ENCODE assay signal across 19 cellular contexts in the genomic region with DNA sequence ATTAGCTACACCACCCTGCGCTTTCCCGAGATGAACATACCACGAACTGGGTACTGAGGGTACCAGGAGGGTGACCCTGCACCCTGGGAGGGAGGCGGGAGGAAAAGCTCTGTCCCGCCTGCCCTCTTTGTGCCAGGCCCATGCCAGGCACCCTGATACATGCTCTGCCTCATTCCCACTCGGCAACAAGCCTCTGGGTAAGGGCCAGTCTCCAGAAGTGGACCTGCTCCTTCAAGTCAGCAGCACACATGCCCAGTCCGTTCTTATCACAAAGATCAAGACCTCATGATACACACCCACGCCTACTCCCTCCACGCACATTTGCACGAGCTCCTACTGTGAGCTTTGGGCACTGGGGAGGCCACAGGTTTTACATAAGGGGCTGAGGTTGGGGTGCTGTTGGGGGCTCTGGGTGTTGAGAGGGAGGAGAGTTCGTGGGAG. TPM values are rescaled to one million over a fixed set of nuclear protein-coding genes. Genes with fewer than 3 reads are reported as not detected.
DNase-seq lines count a peak whose midpoint lies in the region; ATAC-seq and TF ChIP-seq lines count a peak whose summit lies in the region.
"Had no signal": no experiment of that assay in that cellular context is flagged by ENCODE, and none has a peak within 500 bp of the region (broad histone marks: within the 10 kb centered on the region; RNA-seq: fewer than 3 reads in every experiment).

No MANE protein-coding gene starts in this region.

- peak overlapping the region; percentile 58; the same call in 1 of the 2 replicates for H3K9ac ChIP-seq in Karpas-422 (ENCODE audit: low read length)
- H3K9ac ChIP-seq in mammary epithelial cell (ENCODE audit: insufficient read depth, low read length), result no peak overlapping the region

- H3K4me3 Mint-ChIP-seq in activated CD4-positive, alpha-beta T cell treated with anti-CD3 and anti-CD28 coated beads, Interleukin-2, amount 10 ng/mL, durations not matched to agents 24 days and 14 days, result peak overlapping the region; percentile 79
- no peak overlapping the region for H3K4me3 Mint-ChIP-seq in dendritic cell treated with granulocyte-macrophage colony-stimulating factor and Interleukin-4, amounts not matched to agents 40 ng/mL and 50 ng/mL, for 4 days
- H3K4me3 Mint-ChIP-seq in stimulated activated effector memory CD8-positive, alpha-beta T cell treated with anti-CD3 and anti-CD28 coated beads, Interleukin-12 subunit alpha, Interleukin-12 subunit beta, amount 100 ng/mL, for 72 hours, result peak overlapping the region; percentile 72

- intact Hi-C loops in activated CD4-positive, alpha-beta T cell treated with anti-CD3 and anti-CD28 coated beads, Interleukin-2, amount 10 ng/mL, durations not matched to agents 24 days and 14 days (cut with micrococcal nuclease), result loop anchor here (2.0 kb wide), 3 partner anchors 13 to 201 kb away; no protein-coding TSS in a partner anchor
- intact Hi-C loops in dendritic cell treated with granulocyte-macrophage colony-stimulating factor and Interleukin-4, amounts not matched to agents 40 ng/mL and 50 ng/mL, for 4 days (cut with micrococcal nuclease), result loop anchor here (5.0 kb wide), 2 partner anchors 63 to 78 kb away; a partner anchor contains a TSS
- intact Hi-C loops in mammary epithelial cell (cut with micrococcal nuclease), result no loop called here

- no peak for DNase-seq in activated CD4-positive, alpha-beta T cell treated with anti-CD3 and anti-CD28 coated beads, Interleukin-2, amount 10 ng/mL, durations not matched to agents 24 days and 14 days
- DNase-seq in activated CD4-positive, alpha-beta T cell treated with anti-CD3 and anti-CD28 coated beads, Interleukin-2, amount 50 U/mL, for 1 hour, result no peak
- DNase-seq in Karpas-422 (peak; percentile 40), foreskin keratinocyte (no peak), mammary epithelial cell (no peak)
- no peak for DNase-seq in stimulated activated effector memory CD8-positive, alpha-beta T cell treated with anti-CD3 and anti-CD28 coated beads, Interleukin-12 subunit alpha, Interleukin-12 subunit beta, amount 100 ng/mL, for 72 hours (ENCODE audit: low spot score in 2 of 2)
- DNase-seq: Calu3, dermis blood vessel endothelial cell, esophagus squamous epithelium, GF-D8, IMR-90, NCI-H1417 treated with DMSO at 0.1 percent for 48 hours, NCI-H446 had no signal

- BruUV-seq in mammary epithelial cell (replicated peaks; lab: Mats Ljungman, UMichigan), result no TSS peak

- dilution Hi-C loops in mammary epithelial cell (cut with HindIII; ENCODE audit: low sequenced_read_pairs), result no loop called here

- H3K27ac ChIP-seq in Karpas-422 (ENCODE audit: low read length) (peak overlapping the region; percentile 87), foreskin keratinocyte (no peak overlapping the region), mammary epithelial cell (ENCODE audit: insufficient read depth, low read depth, low read length) (no peak overlapping the region)
- H3K27ac ChIP-seq: A549, esophagus squamous epithelium, SK-N-MC had no signal

- H3K4me2 ChIP-seq in Karpas-422 (ENCODE audit: low read depth, low read length, poor library complexity, severe bottlenecking) (peak overlapping the region; percentile 53), mammary epithelial cell (ENCODE audit: insufficient read depth, low read depth, low read length) (no peak overlapping the region)
- H3K4me2 ChIP-seq: A549 had no signal

- H3K79me2 ChIP-seq in Karpas-422 (ENCODE audit: low read length), result no peaks in the 10 kb centered on the region
- no peaks in the 10 kb centered on the region for H3K79me2 ChIP-seq in mammary epithelial cell (ENCODE audit: insufficient read depth, low read length)

- WGBS in mammary epithelial cell (ENCODE audit: low coverage, missing lambda C conversion rate), result 84% methylated on average over 8 of the region's 11 CpGs

- peaks cover 12% of the 10 kb centered on the region for H3K27me3 Mint-ChIP-seq in activated CD4-positive, alpha-beta T cell treated with anti-CD3 and anti-CD28 coated beads, Interleukin-2, amount 10 ng/mL, durations not matched to agents 24 days and 14 days
- peaks cover 46% of the 10 kb centered on the region for H3K27me3 Mint-ChIP-seq in dendritic cell treated with granulocyte-macrophage colony-stimulating factor and Interleukin-4, amounts not matched to agents 40 ng/mL and 50 ng/mL, for 4 days

- H3K4me1 ChIP-seq in Karpas-422 (ENCODE audit: low read length), result peaks cover 67% of the 10 kb centered on the region
- no peaks in the 10 kb centered on the region for H3K4me1 ChIP-seq in foreskin keratinocyte
- H3K4me1 ChIP-seq in mammary epithelial cell (ENCODE audit: insufficient read depth, low read length), result no peaks in the 10 kb centered on the region
- H3K4me1 ChIP-seq: A549 had no signal

- no peak overlapping the region for H2AFZ ChIP-seq in Karpas-422 (ENCODE audit: low read length)
- H2AFZ ChIP-seq in mammary epithelial cell (ENCODE audit: low read depth, low read length), result no peak overlapping the region

- peak overlapping the region; percentile 98 for H3K27ac Mint-ChIP-seq in activated CD4-positive, alpha-beta T cell treated with anti-CD3 and anti-CD28 coated beads, Interleukin-2, amount 10 ng/mL, durations not matched to agents 24 days and 14 days
- peak overlapping the region; percentile 93 for H3K27ac Mint-ChIP-seq in dendritic cell treated with granulocyte-macrophage colony-stimulating factor and Interleukin-4, amounts not matched to agents 40 ng/mL and 50 ng/mL, for 4 days
- H3K27ac Mint-ChIP-seq in stimulated activated effector memory CD8-positive, alpha-beta T cell treated with anti-CD3 and anti-CD28 coated beads, Interleukin-12 subunit alpha, Interleukin-12 subunit beta, amount 100 ng/mL, for 72 hours, result peak overlapping the region; percentile 94

- H3K9me3 ChIP-seq in Karpas-422 (ENCODE audit: low read length) (no peaks in the 10 kb centered on the region), mammary epithelial cell (replicated peaks; ENCODE audit: insufficient read depth, low read length) (no peaks in the 10 kb centered on the region)
- H3K9me3 ChIP-seq: A549, esophagus squamous epithelium, left lung had no signal

- TF ChIP-seq CTCF in foreskin keratinocyte (conservative IDR thresholded peaks at IDR 0.05), result no peak
- TF ChIP-seq CTCF in mammary epithelial cell (conservative IDR thresholded peaks at IDR 0.05 in 1 of 2, IDR thresholded peaks at IDR 0.05 in 1 of 2; ENCODE audit: extremely low read depth in 1 of 2, insufficient read depth in 1 of 2, low read depth in 1 of 2, low read length in 2 of 2), result no peak

- in situ Hi-C loops in mammary epithelial cell (cut with MboI; ENCODE audit: low sequenced_read_pairs in 2 of 2), result no loop called here

- H3K9me3 Mint-ChIP-seq in activated CD4-positive, alpha-beta T cell treated with anti-CD3 and anti-CD28 coated beads, Interleukin-2, amount 10 ng/mL, durations not matched to agents 24 days and 14 days, result no peaks in the 10 kb centered on the region
- no peaks in the 10 kb centered on the region for H3K9me3 Mint-ChIP-seq in dendritic cell treated with granulocyte-macrophage colony-stimulating factor and Interleukin-4, amounts not matched to agents 40 ng/mL and 50 ng/mL, for 4 days
- H3K9me3 Mint-ChIP-seq in stimulated activated effector memory CD8-positive, alpha-beta T cell treated with anti-CD3 and anti-CD28 coated beads, Interleukin-12 subunit alpha, Interleukin-12 subunit beta, amount 100 ng/mL, for 72 hours, result no peaks in the 10 kb centered on the region

- no peaks in the 10 kb centered on the region for H3K36me3 Mint-ChIP-seq in activated CD4-positive, alpha-beta T cell treated with anti-CD3 and anti-CD28 coated beads, Interleukin-2, amount 10 ng/mL, durations not matched to agents 24 days and 14 days (ENCODE audit: low read depth)
- H3K36me3 Mint-ChIP-seq in dendritic cell treated with granulocyte-macrophage colony-stimulating factor and Interleukin-4, amounts not matched to agents 40 ng/mL and 50 ng/mL, for 4 days (ENCODE audit: low read depth), result no peaks in the 10 kb centered on the region
- H3K36me3 Mint-ChIP-seq in stimulated activated effector memory CD8-positive, alpha-beta T cell treated with anti-CD3 and anti-CD28 coated beads, Interleukin-12 subunit alpha, Interleukin-12 subunit beta, amount 100 ng/mL, for 72 hours, result peaks cover 28% of the 10 kb centered on the region

- H3K4me3 ChIP-seq in Karpas-422 (ENCODE audit: low read length) (no peak overlapping the region), mammary epithelial cell (replicated peaks in 1 of 3; ENCODE audit: insufficient read depth in 1 of 3, low read depth in 2 of 3, low read length in 3 of 3) (no peak overlapping the region)
- H3K4me3 ChIP-seq: A549, esophagus squamous epithelium, left lung, SK-N-MC had no signal

- ATAC-seq in stimulated activated effector memory CD8-positive, alpha-beta T cell treated with anti-CD3 and anti-CD28 coated beads, Interleukin-12 subunit alpha, Interleukin-12 subunit beta, amount 100 ng/mL, for 72 hours, result no peak
- ATAC-seq in foreskin keratinocyte, result no peak
- no peak for ATAC-seq in GM21367 (IDR thresholded peaks at IDR 0.05; ENCODE audit: unreplicated experiment)
- ATAC-seq: A549, left lung had no signal

- H3K36me3 ChIP-seq in Karpas-422 (ENCODE audit: insufficient read depth, low read length), result peaks cover 16% of the 10 kb centered on the region
- H3K36me3 ChIP-seq in mammary epithelial cell (ENCODE audit: insufficient read depth, low read length), result no peaks in the 10 kb centered on the region
- H3K36me3 ChIP-seq: esophagus squamous epithelium, left lung had no signal

- H4K20me1 ChIP-seq in Karpas-422 (ENCODE audit: insufficient read depth, low read depth, low read length) (peaks cover 37% of the 10 kb centered on the region), mammary epithelial cell (ENCODE audit: insufficient read depth, low read length) (no peaks in the 10 kb centered on the region)

- H3K9me2 ChIP-seq in Karpas-422 (replicated peaks; ENCODE audit: insufficient read depth, low read length), result no peaks in the 10 kb centered on the region

- CTCF ChIA-PET in mammary epithelial cell (lab: Charles Lee; ENCODE audit: low non-redundant PET), result no interaction called here

- H3K4me1 Mint-ChIP-seq in activated CD4-positive, alpha-beta T cell treated with anti-CD3 and anti-CD28 coated beads, Interleukin-2, amount 10 ng/mL, durations not matched to agents 24 days and 14 days, result peaks cover 45% of the 10 kb centered on the region
- H3K4me1 Mint-ChIP-seq in dendritic cell treated with granulocyte-macrophage colony-stimulating factor and Interleukin-4, amounts not matched to agents 40 ng/mL and 50 ng/mL, for 4 days (ENCODE audit: low read depth), result peaks cover 67% of the 10 kb centered on the region
- H3K4me1 Mint-ChIP-seq in stimulated activated effector memory CD8-positive, alpha-beta T cell treated with anti-CD3 and anti-CD28 coated beads, Interleukin-12 subunit alpha, Interleukin-12 subunit beta, amount 100 ng/mL, for 72 hours, result peaks cover 37% of the 10 kb centered on the region

- H3K27me3 ChIP-seq in Karpas-422 (ENCODE audit: low read length), result no peaks in the 10 kb centered on the region
- peaks cover 13% of the 10 kb centered on the region for H3K27me3 ChIP-seq in foreskin keratinocyte
- no peaks in the 10 kb centered on the region for H3K27me3 ChIP-seq in mammary epithelial cell (ENCODE audit: insufficient read depth, low read length)

RNA-seq across cellular contexts. Expression of a gene that starts 2.0 kb away (rescaled TPM):
- total RNA-seq in activated CD4-positive, alpha-beta T cell treated with anti-CD3 and anti-CD28 coated beads, Interleukin-2, amount 10 ng/mL, durations not matched to agents 24 days and 14 days, result 0.12 and 0.14 TPM in 2 replicates
- 0.34 and 2.0 TPM in 2 replicates for total RNA-seq in Karpas-422 (2014; rRNA removed; shearing (Covaris generic); ENCODE audit: low replicate concordance)
- total RNA-seq in foreskin keratinocyte (not detected in 2 replicates), mammary epithelial cell (not detected)
- polyA plus RNA-seq in foreskin keratinocyte (not detected in 2 replicates), mammary epithelial cell (not detected)
- polyA minus RNA-seq in mammary epithelial cell, result not detected
- total RNA-seq: Calu3, dermis blood vessel endothelial cell, esophagus squamous epithelium, IMR-90, left lung, urinary bladder had no signal
- polyA plus RNA-seq: A549, IMR-90, urinary bladder had no signal

RNA-seq across cellular contexts. Expression of a gene that starts 12.6 kb away (rescaled TPM):
- total RNA-seq in activated CD4-positive, alpha-beta T cell treated with anti-CD3 and anti-CD28 coated beads, Interleukin-2, amount 10 ng/mL, durations not matched to agents 24 days and 14 days, result 0.21 and 0.69 TPM in 2 replicates
- not detected in 2 replicates for total RNA-seq in Karpas-422 (2014; rRNA removed; shearing (Covaris generic); ENCODE audit: low replicate concordance)
- total RNA-seq in foreskin keratinocyte (not detected in 2 replicates), mammary epithelial cell (not detected)
- polyA plus RNA-seq in foreskin keratinocyte (not detected in 2 replicates), mammary epithelial cell (not detected)
- polyA minus RNA-seq in mammary epithelial cell, result not detected
- total RNA-seq: Calu3, esophagus squamous epithelium, IMR-90 had no signal
- polyA plus RNA-seq: A549, IMR-90 had no signal

RNA-seq across cellular contexts. Expression of a gene that starts 16.7 kb away (rescaled TPM):
- 3.4 and 4.1 TPM in 2 replicates for total RNA-seq in activated CD4-positive, alpha-beta T cell treated with anti-CD3 and anti-CD28 coated beads, Interleukin-2, amount 10 ng/mL, durations not matched to agents 24 days and 14 days
- 454 and 602 TPM in 2 replicates for total RNA-seq in Karpas-422 (2014; rRNA removed; shearing (Covaris generic); ENCODE audit: low replicate concordance)
- total RNA-seq in foreskin keratinocyte, result not detected in 2 replicates
- polyA plus RNA-seq in foreskin keratinocyte, result not detected in 2 replicates
- total RNA-seq in mammary epithelial cell, result 1 to 10 TPM in 1 of 2 donors, under 1 TPM in 1; 0.71 to 1.3 TPM
- 0.71 TPM for polyA plus RNA-seq in mammary epithelial cell
- polyA minus RNA-seq in mammary epithelial cell, result not detected

RNA-seq across cellular contexts. Expression of a gene that starts 25.2 kb away (rescaled TPM):
- total RNA-seq in activated CD4-positive, alpha-beta T cell treated with anti-CD3 and anti-CD28 coated beads, Interleukin-2, amount 10 ng/mL, durations not matched to agents 24 days and 14 days, result 0.21 TPM in 1 of 2 replicates, not detected in the other
- not detected in 2 replicates for total RNA-seq in Karpas-422 (2014; rRNA removed; shearing (Covaris generic); ENCODE audit: low replicate concordance)
- total RNA-seq in foreskin keratinocyte, result not detected in 2 replicates
- not detected in 2 replicates for polyA plus RNA-seq in foreskin keratinocyte
- not detected for total RNA-seq in mammary epithelial cell
- polyA plus RNA-seq in mammary epithelial cell, result not detected
- not detected for polyA minus RNA-seq in mammary epithelial cell
- total RNA-seq: Calu3, dermis blood vessel endothelial cell, esophagus squamous epithelium, IMR-90, left lung, urinary bladder had no signal
- polyA plus RNA-seq: A549, IMR-90 had no signal

RNA-seq across cellular contexts. Expression of a gene that starts 53.7 kb away (rescaled TPM):
- total RNA-seq in activated CD4-positive, alpha-beta T cell treated with anti-CD3 and anti-CD28 coated beads, Interleukin-2, amount 10 ng/mL, durations not matched to agents 24 days and 14 days, result 0.17 TPM in 1 of 2 replicates, not detected in the other
- 0.36 TPM in 1 of 2 replicates, not detected in the other for total RNA-seq in Karpas-422 (2014; rRNA removed; shearing (Covaris generic); ENCODE audit: low replicate concordance)
- total RNA-seq in foreskin keratinocyte (not detected in 2 replicates), mammary epithelial cell (not detected)
- polyA plus RNA-seq in foreskin keratinocyte (not detected in 2 replicates), mammary epithelial cell (not detected)
- not detected for polyA minus RNA-seq in mammary epithelial cell
- total RNA-seq: Calu3, dermis blood vessel endothelial cell, IMR-90, left lung had no signal
- polyA plus RNA-seq: A549, IMR-90 had no signal

Comparison
In these comparisons a context has a peak if more than half of its experiments do, and no peak if none do; other contexts are left out.
1. RNA of a gene that starts 16.7 kb away (total RNA-seq): 454 to 602 TPM in Karpas-422; 3.4 to 4.1 TPM in activated CD4-positive, alpha-beta T cell treated with anti-CD3 and anti-CD28 coated beads, Interleukin-2, amount 10 ng/mL, durations not matched to agents 24 days and 14 days, 0.71 to 1.3 TPM in mammary epithelial cell and not detected in foreskin keratinocyte; every median in the first group is over 10 times any median in the second.
2. Peak in every context shown above with its lines, with median percentiles within 50 percentile points of each other: H3K27ac Mint-ChIP-seq.